Comparison of ENCODE assay signal across 8 cellular contexts in genomic region chr1:176374967-176375569, GRCh38.
DNase-seq lines count a peak whose midpoint lies in the region; ATAC-seq and TF ChIP-seq lines count a peak whose summit lies in the region.

No MANE protein-coding gene starts in this region.

- no peak overlapping the region for H3K4me2 ChIP-seq in mesendoderm (ENCODE audit: low read length)

- H3K9ac ChIP-seq in endodermal cell (ENCODE audit: extremely low read depth, low read length, poor library complexity, severe bottlenecking) (no peak overlapping the region), mesendoderm (ENCODE audit: low read length) (no peak overlapping the region)

- TF ChIP-seq CTCF in endodermal cell (conservative IDR thresholded peaks at IDR 0.05): peak; percentile 94

- ATAC-seq in GM19372 (IDR thresholded peaks at IDR 0.05; ENCODE audit: low read depth, unreplicated experiment) (peak; percentile 92), HG03442 (IDR thresholded peaks at IDR 0.05; ENCODE audit: unreplicated experiment) (peak; percentile 77)

- H3K36me3 Mint-ChIP-seq in CD4-positive, alpha-beta memory T cell: no peaks in the 10 kb centered on the region
- H3K36me3 Mint-ChIP-seq in endodermal cell (ENCODE audit: low read depth): no peaks in the 10 kb centered on the region

- no peak overlapping the region for H3K23ac ChIP-seq in mesendoderm (ENCODE audit: low read length)

- H2AK5ac ChIP-seq in mesendoderm (ENCODE audit: low read length): no peak overlapping the region

- H3K36me3 ChIP-seq in CD4-positive, alpha-beta memory T cell (ENCODE audit: insufficient read depth, low read length): no peaks in the 10 kb centered on the region
- H3K36me3 ChIP-seq in endodermal cell (ENCODE audit: control insufficient read depth, insufficient read depth, low read length) (no peaks in the 10 kb centered on the region), mesendoderm (ENCODE audit: control insufficient read depth, insufficient read depth, low read length) (no peaks in the 10 kb centered on the region)

- H3K79me1 ChIP-seq in mesendoderm (ENCODE audit: low read length): no peaks in the 10 kb centered on the region

- H3K4me1 ChIP-seq in CD4-positive, alpha-beta memory T cell (ENCODE audit: insufficient read depth, low read length): no peaks in the 10 kb centered on the region
- H3K4me1 ChIP-seq in endodermal cell (ENCODE audit: control insufficient read depth, insufficient read depth, low read length) (no peaks in the 10 kb centered on the region), mesendoderm (ENCODE audit: control insufficient read depth, low read depth, low read length) (no peaks in the 10 kb centered on the region)

- H3K18ac ChIP-seq in mesendoderm (ENCODE audit: low read length): no peak overlapping the region

- H3K4me3 Mint-ChIP-seq in CD4-positive, alpha-beta memory T cell: no peak overlapping the region
- H3K4me3 Mint-ChIP-seq in endodermal cell: no peak overlapping the region

- POLR2A ChIA-PET in CD4-positive, alpha-beta memory T cell (lab: Charles Lee; ENCODE audit: partially characterized antibody): no interaction called here

- H3K4me3 ChIP-seq in CD4-positive, alpha-beta memory T cell (ENCODE audit: low read length in 2 of 2): no peak overlapping the region
- H3K4me3 ChIP-seq in endodermal cell (ENCODE audit: low read length) (no peak overlapping the region), mesendoderm (ENCODE audit: low read length) (no peak overlapping the region)

- no peak overlapping the region for H3K27ac Mint-ChIP-seq in CD4-positive, alpha-beta memory T cell
- no peak overlapping the region for H3K27ac Mint-ChIP-seq in endodermal cell

- H2BK5ac ChIP-seq in mesendoderm (ENCODE audit: low read length): no peak overlapping the region

- no peak overlapping the region for H2BK15ac ChIP-seq in mesendoderm (replicated peaks; ENCODE audit: low read depth)

- no peak overlapping the region for H3K27ac ChIP-seq in CD4-positive, alpha-beta memory T cell (ENCODE audit: low read depth, low read length)
- H3K27ac ChIP-seq in endodermal cell (ENCODE audit: low read depth, low read length) (no peak overlapping the region), mesendoderm (ENCODE audit: low read depth, low read length) (no peak overlapping the region)

- no peaks in the 10 kb centered on the region for H3K79me2 ChIP-seq in mesendoderm (ENCODE audit: control insufficient read depth, insufficient read depth, low read length)

- no peaks in the 10 kb centered on the region for H3K4me1 Mint-ChIP-seq in CD4-positive, alpha-beta memory T cell
- H3K4me1 Mint-ChIP-seq in endodermal cell: no peaks in the 10 kb centered on the region

- H3K4ac ChIP-seq in mesendoderm (ENCODE audit: low read depth, low read length): no peak overlapping the region

- H4K8ac ChIP-seq in mesendoderm (ENCODE audit: low read depth, low read length): no peak overlapping the region

- H3K56ac ChIP-seq in mesendoderm (ENCODE audit: low read length): no peak overlapping the region

- H3K9me3 ChIP-seq in CD4-positive, alpha-beta memory T cell (ENCODE audit: control insufficient read depth in 1 of 2, low read length in 2 of 2): no peaks in the 10 kb centered on the region
- peaks cover 9% of the 10 kb centered on the region for H3K9me3 ChIP-seq in endodermal cell (ENCODE audit: control insufficient read depth, low read length)

- 35 to 36% methylated on average over 7 of the region's 7 CpGs for WGBS in endodermal cell (ENCODE audit: insufficient coverage in 1 of 2, insufficient read length in 1 of 2), 2 experiments
- no CpG with 5 or more reads among the region's 7 CpGs for WGBS in mesendoderm (ENCODE audit: extremely low coverage, insufficient coverage, low lambda C conversion rate)

- peaks cover 3 to 15% of the 10 kb centered on the region in 2 donors for H3K27me3 Mint-ChIP-seq in CD4-positive, alpha-beta memory T cell
- H3K27me3 Mint-ChIP-seq in endodermal cell (ENCODE audit: insufficient read depth): peaks cover 2% of the 10 kb centered on the region

- no peak overlapping the region for H2BK120ac ChIP-seq in mesendoderm (ENCODE audit: low read depth, low read length)

- CTCF ChIA-PET in CD4-positive, alpha-beta memory T cell (lab: Charles Lee; ENCODE audit: partially characterized antibody): interaction anchor here (0.6 to 1.2 kb wide), 4 partner anchors 19 to 1572 kb away, joined by 3 to 5 read pairs (median 3); no protein-coding TSS in a partner anchor

- no peaks in the 10 kb centered on the region for H3K27me3 ChIP-seq in CD4-positive, alpha-beta memory T cell (ENCODE audit: insufficient read depth, low read length)
- peaks cover 8% of the 10 kb centered on the region for H3K27me3 ChIP-seq in endodermal cell (ENCODE audit: control insufficient read depth, insufficient read depth, low read length, poor library complexity, severe bottlenecking)
- H3K27me3 ChIP-seq in mesendoderm (ENCODE audit: insufficient read depth, low read length, poor library complexity): no peaks in the 10 kb centered on the region

- peak in 4 of 5 donors; percentile 12 to 32 (median 27) for DNase-seq in CD4-positive, alpha-beta memory T cell
- DNase-seq in NCI-H526 treated with DMSO at 0.1 percent for 48 hours (lab: John Stamatoyannopoulos, UW): peak; percentile 77
- DNase-seq in activated CD4-positive, alpha-beta T cell treated with anti-CD3 and anti-CD28 coated beads, Interleukin-2, amount 50 U/mL, for 4 hours: peak; percentile 28 to 33
- DNase-seq in endodermal cell: peak; percentile 94
- peak; percentile 81 for DNase-seq in mesendoderm
- peak; percentile 83 for DNase-seq in stimulated activated CD8-positive, alpha-beta memory T cell treated with anti-CD3 and anti-CD28 coated beads, Interleukin-4, amount 100 ng/mL, for 48 hours

- H4K5ac ChIP-seq in mesendoderm (ENCODE audit: low read length): no peak overlapping the region

- H3K9me3 Mint-ChIP-seq in CD4-positive, alpha-beta memory T cell: no peaks in the 10 kb centered on the region
- H3K9me3 Mint-ChIP-seq in endodermal cell: no peaks in the 10 kb centered on the region

- intact Hi-C loops in CD4-positive, alpha-beta memory T cell (cut with micrococcal nuclease): no loop called here

Comparison
In these comparisons a context has a peak if more than half of its experiments do, and no peak if none do; other contexts are left out.
1. DNase-seq: peak in every context shown above with its lines; median percentile 94 in endodermal cell; 83 in stimulated activated CD8-positive, alpha-beta memory T cell treated with anti-CD3 and anti-CD28 coated beads, Interleukin-4, amount 100 ng/mL, for 48 hours; 81 in mesendoderm; 77 in NCI-H526 treated with DMSO at 0.1 percent for 48 hours; 30 in activated CD4-positive, alpha-beta T cell treated with anti-CD3 and anti-CD28 coated beads, Interleukin-2, amount 50 U/mL, for 4 hours; 27 in CD4-positive, alpha-beta memory T cell.